In the genomic region with DNA sequence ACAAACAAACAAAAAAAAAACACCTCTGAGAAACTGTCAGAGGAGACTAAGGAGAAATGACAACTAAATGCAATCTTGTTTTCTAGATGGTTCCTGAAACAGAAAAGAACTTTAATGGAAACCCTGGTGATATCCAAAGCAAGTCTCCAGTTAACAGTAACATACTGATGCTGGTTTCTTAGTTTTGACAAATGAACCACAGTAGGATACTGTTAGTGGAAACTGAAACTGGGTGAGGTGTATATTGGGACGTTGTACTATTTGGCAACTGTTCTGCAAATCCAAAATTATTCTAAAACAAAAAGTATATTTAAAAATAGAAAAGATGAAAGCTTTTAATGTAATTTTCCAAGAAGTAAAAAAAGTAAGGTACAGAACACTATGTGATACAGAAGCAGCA, we compare ENCODE assay signal across 9 cellular contexts. TPM values are rescaled to one million over a fixed set of nuclear protein-coding genes. Genes with fewer than 3 reads are reported as not detected.
A peak's percentile ranks its signal among the peaks of the same experiment; 100 is the strongest.
DNase-seq lines count a peak whose midpoint lies in the region; ATAC-seq and TF ChIP-seq lines count a peak whose summit lies in the region.
"Had no signal": no experiment of that assay in that cellular context is flagged by ENCODE, and none has a peak within 500 bp of the region (broad histone marks: within the 10 kb centered on the region; RNA-seq: fewer than 3 reads in every experiment).

No MANE protein-coding gene starts in this region.

- H3K27ac ChIP-seq in gastroesophageal sphincter (peak overlapping the region in 2 of 4 donors; percentile 33 to 41), caudate nucleus (ENCODE audit: low read depth, low read length) (no peak overlapping the region), left lung (no peak overlapping the region)

- no peaks in the 10 kb centered on the region for H3K27me3 Mint-ChIP-seq in mesothelial cell of epicardium (ENCODE audit: low read depth)

- ATAC-seq in GM18907 (IDR thresholded peaks at IDR 0.05; ENCODE audit: unreplicated experiment) = peak; percentile 60
- peak; percentile 56 for ATAC-seq in GM21786 (IDR thresholded peaks at IDR 0.05; ENCODE audit: unreplicated experiment)
- peak; percentile 63 for ATAC-seq in HG03442 (IDR thresholded peaks at IDR 0.05; ENCODE audit: unreplicated experiment)
- ATAC-seq in gastroesophageal sphincter = peak; percentile 51
- ATAC-seq in left lung = no peak

- intact Hi-C loops in left lung (cut with DNase I) = no loop called here

- H3K9me3 ChIP-seq in gastroesophageal sphincter (no peaks in the 10 kb centered on the region), left lung (no peaks in the 10 kb centered on the region)

- peaks cover 2% of the 10 kb centered on the region for H3K4me1 Mint-ChIP-seq in mesothelial cell of epicardium

- no peaks in the 10 kb centered on the region for H3K36me3 ChIP-seq in gastroesophageal sphincter
- no peaks in the 10 kb centered on the region for H3K36me3 ChIP-seq in left lung
- H3K36me3 ChIP-seq in H7 (replicated peaks; ENCODE audit: control insufficient read depth, insufficient read depth, low read length) = no peaks in the 10 kb centered on the region

- 0 to 13% methylated on average over 1 of the region's 1 CpG for WGBS in gastroesophageal sphincter (ENCODE audit: low coverage in 1 of 2), 2 donors

- TF ChIP-seq EP300 in gastroesophageal sphincter (IDR thresholded peaks at IDR 0.05) = no peak

- H3K4me3 ChIP-seq in gastroesophageal sphincter = no peak overlapping the region
- no peak overlapping the region for H3K4me3 ChIP-seq in left lung
- no peak overlapping the region for H3K4me3 ChIP-seq in H7 (ENCODE audit: insufficient read depth, low read depth, low read length)

- no peak for TF ChIP-seq POLR2A in gastroesophageal sphincter (IDR thresholded peaks at IDR 0.05)

- no peak for DNase-seq in caudate nucleus (lab: John Stamatoyannopoulos, UW)
- DNase-seq in left lung = no peak
- DNase-seq in H7 = no peak
- no peak for DNase-seq in mesothelial cell of epicardium (ENCODE audit: low spot score in 2 of 2, unreplicated experiment in 2 of 2)
- DNase-seq: NCI-H2029 treated with DMSO at 0.1 percent for 48 hours had no signal

- H3K9me3 Mint-ChIP-seq in mesothelial cell of epicardium = peaks cover 34% of the 10 kb centered on the region

- no peak overlapping the region for H3K4me3 Mint-ChIP-seq in mesothelial cell of epicardium

- no peak overlapping the region for H3K27ac Mint-ChIP-seq in mesothelial cell of epicardium

- H3K27me3 ChIP-seq in gastroesophageal sphincter (no peaks in the 10 kb centered on the region), left lung (no peaks in the 10 kb centered on the region), H7 (ENCODE audit: control insufficient read depth, insufficient read depth, low read length) (no peaks in the 10 kb centered on the region)

- peaks cover 6 to 40% (median 8%) of the 10 kb centered on the region in 3 donors for H3K4me1 ChIP-seq in gastroesophageal sphincter
- H3K4me1 ChIP-seq in left lung = peaks cover 0 to 29% of the 10 kb centered on the region in 2 donors

- H3K36me3 Mint-ChIP-seq in mesothelial cell of epicardium = peaks cover 19% of the 10 kb centered on the region

- TF ChIP-seq CTCF in gastroesophageal sphincter (IDR thresholded peaks at IDR 0.05) = no peak
- TF ChIP-seq CTCF in left lung (IDR thresholded peaks at IDR 0.05) = no peak
- no peak for TF ChIP-seq CTCF in mesothelial cell of epicardium (IDR thresholded peaks at IDR 0.05; ENCODE audit: unreplicated experiment)

RNA-seq across cellular contexts. Expression of a gene that starts 11.4 kb away (rescaled TPM):
- 100 to 1,000 TPM in 1 of 4 donors, 10 to 100 TPM in 3; 47.9 to 103 (median 68.5) TPM for total RNA-seq in gastroesophageal sphincter
- total RNA-seq in left lung = 10 to 100 TPM; 75.8 to 76.9 TPM
- 16.6 and 17.7 TPM in 2 replicates for total RNA-seq in H7 (2014; rRNA removed; shearing (Covaris generic))
- total RNA-seq in mesothelial cell of epicardium = 55.8 to 59.7 TPM (median 56.9 TPM) in 3 replicates
